Comparison of ENCODE assay signal across 6 cellular contexts in genomic region chr15:42329992-42330391, GRCh38. TPM values are rescaled to one million over a fixed set of nuclear protein-coding genes. Genes with fewer than 3 reads are reported as not detected.
"Had no signal": no experiment of that assay in that cellular context is flagged by ENCODE, and none has a peak within 500 bp of the region (broad histone marks: within the 10 kb centered on the region; RNA-seq: fewer than 3 reads in every experiment).

No MANE protein-coding gene starts in this region.

- DNase-seq: H9, HCEC 1CT, IMR-90 had no signal

- H3K4me3 ChIP-seq: GM23338, K562 had no signal

- ATAC-seq: GM23338, K562 had no signal

RNA-seq across cellular contexts. Expression of gene CAPN3, which starts 29.3 kb away (rescaled TPM):
- total RNA-seq: HT-29 had no signal
